ENCODE assay signal across 1 cellular context in the genomic region with DNA sequence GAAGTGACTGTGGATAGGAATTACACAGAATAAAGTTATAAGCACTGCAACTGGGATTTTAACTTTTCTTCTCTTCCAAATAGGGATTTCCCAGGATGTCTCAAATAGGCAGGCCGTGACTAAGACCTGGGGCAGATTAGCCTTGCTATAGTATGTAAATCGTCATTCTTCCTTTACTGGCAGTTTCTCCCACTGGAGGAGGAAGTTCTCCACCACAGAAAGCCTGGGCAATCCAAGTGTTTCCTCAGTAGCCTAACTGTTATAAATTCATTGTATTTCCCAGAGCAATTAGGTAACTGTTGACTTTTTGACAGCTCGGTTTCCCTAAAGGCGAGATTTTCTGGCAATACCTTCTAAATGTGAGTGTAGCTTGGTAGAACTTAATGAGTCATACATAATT.
TF ChIP-seq lines count a peak whose summit lies in the region.

A gene with protein sequence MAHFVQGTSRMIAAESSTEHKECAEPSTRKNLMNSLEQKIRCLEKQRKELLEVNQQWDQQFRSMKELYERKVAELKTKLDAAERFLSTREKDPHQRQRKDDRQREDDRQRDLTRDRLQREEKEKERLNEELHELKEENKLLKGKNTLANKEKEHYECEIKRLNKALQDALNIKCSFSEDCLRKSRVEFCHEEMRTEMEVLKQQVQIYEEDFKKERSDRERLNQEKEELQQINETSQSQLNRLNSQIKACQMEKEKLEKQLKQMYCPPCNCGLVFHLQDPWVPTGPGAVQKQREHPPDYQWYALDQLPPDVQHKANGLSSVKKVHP (minus strand): TSS at position 31 of the 400 bp plus-strand sequence. CDS start 196 bp downstream, outside the sequence.

TF ChIP-seq in endothelial cell of umbilical vein, 7 proteins besides CTCF, POLR2A, EP300 and RAD21:
- peak; percentile 50 for TF ChIP-seq FOS (IDR thresholded peaks at IDR 0.05; ENCODE audit: borderline replicate concordance, insufficient read depth, low read length)
- TF ChIP-seq MYC (IDR thresholded peaks at IDR 0.05; ENCODE audit: low read depth, low read length): no peak
